8 cellular contexts compared by ENCODE assay signal in the genomic region with DNA sequence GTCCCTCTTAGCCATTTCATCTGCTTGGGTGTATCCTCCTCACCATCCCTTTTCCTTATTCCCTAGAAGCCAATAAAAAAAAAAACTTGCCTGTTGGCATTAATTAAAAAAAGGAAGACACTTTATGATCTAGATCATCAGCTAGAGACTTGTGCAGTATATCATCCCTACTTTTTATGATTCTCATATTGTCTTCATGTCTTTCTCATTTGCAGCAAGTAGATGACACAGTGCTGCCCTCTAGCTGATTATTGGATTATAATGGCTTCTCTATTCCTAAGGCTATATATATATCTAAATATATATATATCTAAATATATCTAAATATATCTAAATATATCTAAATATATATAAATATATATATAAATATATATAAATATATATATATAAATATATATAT.
DNase-seq lines count a peak whose midpoint lies in the region; ATAC-seq, FAIRE-seq and TF ChIP-seq lines count a peak whose summit lies in the region.

No MANE protein-coding gene starts in this region.

- H3K56ac ChIP-seq in IMR-90 (ENCODE audit: extremely low read depth, insufficient read depth, low read length), result no peak overlapping the region

- ATAC-seq in IMR-90 (ENCODE audit: low read depth) (peak; percentile 35), HG02840 (IDR thresholded peaks at IDR 0.05; ENCODE audit: low FRiP score, unreplicated experiment) (no peak), GM19397 (IDR thresholded peaks at IDR 0.05; ENCODE audit: unreplicated experiment) (no peak)

- H3K4me1 ChIP-seq in IMR-90 (ENCODE audit: control insufficient read depth, insufficient read depth, low read length), result peaks cover 9% of the 10 kb centered on the region
- H3K4me1 ChIP-seq in Peyer's patch, result no peaks in the 10 kb centered on the region
- peaks cover 0 to 9% (median 3%) of the 10 kb centered on the region in 4 donors for H3K4me1 ChIP-seq in tibial artery

- no peak overlapping the region for H2BK5ac ChIP-seq in IMR-90 (ENCODE audit: low read depth, low read length, poor library complexity, severe bottlenecking)

- intact Hi-C loops in IMR-90 (cut with micrococcal nuclease) (loop anchor here (5.0 to 10.0 kb wide), 5 partner anchors 112 to 600 kb away; a partner anchor contains a TSS), tibial artery (cut with DNase I; ENCODE audit: low total_unique reads) (no loop called here)

- H2AK9ac ChIP-seq in IMR-90 (replicated peaks; ENCODE audit: low read depth, low read length, poor library complexity), result no peak overlapping the region

- H3K36me3 ChIP-seq in IMR-90 (ENCODE audit: control insufficient read depth, insufficient read depth, low read length) (no peaks in the 10 kb centered on the region), Peyer's patch (peaks cover 0 to 6% (median 0%) of the 10 kb centered on the region in 3 donors), tibial artery (no peaks in the 10 kb centered on the region)

- H2BK120ac ChIP-seq in IMR-90 (ENCODE audit: low read depth, low read length), result 0 out of 2 replicates have a peak overlapping the region, but pooled peaks have one; percentile 53

- TF ChIP-seq POLR2A in IMR-90 (IDR thresholded peaks at IDR 0.05; ENCODE audit: low read depth, low read length) (no peak), Peyer's patch (IDR thresholded peaks at IDR 0.05) (no peak)

- no peak overlapping the region for H2BK20ac ChIP-seq in IMR-90 (ENCODE audit: low read depth, low read length)

- no peaks in the 10 kb centered on the region for H4K20me1 ChIP-seq in IMR-90 (ENCODE audit: insufficient read depth, low read length)

- no peak overlapping the region for H4K8ac ChIP-seq in IMR-90 (ENCODE audit: low read depth in 2 of 2, low read length in 2 of 2)

- H3K27ac ChIP-seq in IMR-90 (ENCODE audit: insufficient read depth, low read length) (no peak overlapping the region), Peyer's patch (no peak overlapping the region), tibial artery (no peak overlapping the region)

- no peak overlapping the region for H3K4me3 ChIP-seq in IMR-90 (ENCODE audit: insufficient read depth, low read depth, low read length)
- no peak overlapping the region for H3K4me3 ChIP-seq in Peyer's patch
- no peak overlapping the region for H3K4me3 ChIP-seq in tibial artery

- no peak for DNase-seq in D721Med (ENCODE audit: insufficient read length, low spot score)
- DNase-seq in IMR-90, result peak; percentile 76
- no peak for DNase-seq in Peyer's patch
- peak; percentile 81 for DNase-seq in fibroblast of peridontal ligament (ENCODE audit: extremely low read depth)
- DNase-seq in stimulated activated CD4-positive, alpha-beta T cell treated with anti-CD3 and anti-CD28 coated beads, Interleukin-2, amount 100 ng/mL, for 48 hours, result no peak
- DNase-seq in tibial artery, result no peak

- POLR2A ChIA-PET in IMR-90 (lab: Charles Lee; ENCODE audit: unreplicated experiment), result no interaction called here

- no peak overlapping the region for H3K14ac ChIP-seq in IMR-90 (replicated peaks; ENCODE audit: low read depth, low read length)

- no peak overlapping the region for H3K4me2 ChIP-seq in IMR-90 (ENCODE audit: low read depth, low read length)

- no peak overlapping the region for H3K18ac ChIP-seq in IMR-90 (ENCODE audit: low read depth, low read length)

- TF ChIP-seq CTCF in D721Med (IDR thresholded peaks at IDR 0.05; ENCODE audit: insufficient read depth, missing control alignments) (peak; percentile 47), IMR-90 (conservative IDR thresholded peaks at IDR 0.05; ENCODE audit: low read depth, low read length) (peak; percentile 53), Peyer's patch (IDR thresholded peaks at IDR 0.05) (peak in 4 of 6 experiments; percentile 15 to 38 (median 31)), tibial artery (IDR thresholded peaks at IDR 0.05) (no peak)

- BruUV-seq in IMR-90 (replicated peaks; lab: Mats Ljungman, UMichigan), result no TSS peak

- no peak overlapping the region for H3K9ac ChIP-seq in IMR-90 (ENCODE audit: low read depth, low read length)

- dilution Hi-C loops in IMR-90 (cut with HindIII; ENCODE audit: low sequenced_read_pairs, unreplicated experiment), result no loop called here

- peak overlapping the region; percentile 19; the same call in 1 of the 2 replicates for H3K4ac ChIP-seq in IMR-90 (ENCODE audit: low read depth, low read length)

- CTCF ChIA-PET in IMR-90 (lab: Yijun Ruan, JAX), result interaction anchor here (0.6 to 1.2 kb wide), 11 partner anchors 11 to 784 kb away, joined by 3 to 6 read pairs (median 3); no protein-coding TSS in a partner anchor

- in situ Hi-C loops in IMR-90 (cut with MboI; ENCODE audit: low sequenced_read_pairs), result no loop called here

- no peak for FAIRE-seq in D721Med (lab: Jason Lieb, UNC)

- H3K79me1 ChIP-seq in IMR-90 (ENCODE audit: low read depth in 1 of 2, low read length in 2 of 2), result 0 out of 4 replicates have a peak, but pooled peaks cover 0 to 4% of the 10 kb centered on the region in 2 experiments

- no peaks in the 10 kb centered on the region for H3K27me3 ChIP-seq in IMR-90 (ENCODE audit: control insufficient read depth, insufficient read depth, low read length)
- no peaks in the 10 kb centered on the region for H3K27me3 ChIP-seq in Peyer's patch
- H3K27me3 ChIP-seq in tibial artery, result no peaks in the 10 kb centered on the region

- H3K9me3 ChIP-seq in IMR-90 (ENCODE audit: control insufficient read depth, insufficient read depth, low read length), result no peaks in the 10 kb centered on the region
- H3K9me3 ChIP-seq in Peyer's patch, result no peaks in the 10 kb centered on the region
- H3K9me3 ChIP-seq in tibial artery, result no peaks in the 10 kb centered on the region

- no peak overlapping the region for H4K91ac ChIP-seq in IMR-90 (ENCODE audit: insufficient read depth, low read depth, low read length)

- no peak overlapping the region for H2AFZ ChIP-seq in IMR-90 (replicated peaks; ENCODE audit: low read length, poor library complexity)

- no peak overlapping the region for H4K5ac ChIP-seq in IMR-90 (ENCODE audit: low read depth, low read length)

- H3K23ac ChIP-seq in IMR-90 (ENCODE audit: low read depth, low read length), result no peak overlapping the region

- H2AK5ac ChIP-seq in IMR-90 (ENCODE audit: low read depth, low read length), result no peak overlapping the region

- H3K9me1 ChIP-seq in IMR-90 (ENCODE audit: insufficient read depth, low read length), result peaks cover 10% of the 10 kb centered on the region

- TF ChIP-seq RAD21 in IMR-90 (IDR thresholded peaks at IDR 0.05; ENCODE audit: low read length), result peak; percentile 53

- no peak overlapping the region for H2BK15ac ChIP-seq in IMR-90 (ENCODE audit: low read depth, low read length)

TF ChIP-seq in IMR-90, 13 proteins besides CTCF, POLR2A, EP300 and RAD21:
- TF ChIP-seq FOS (IDR thresholded peaks at IDR 0.05; ENCODE audit: low read depth, low read length), result no peak
- TF ChIP-seq SMC3 (IDR thresholded peaks at IDR 0.05; ENCODE audit: low read depth, low read length), result peak; percentile 36
- TF ChIP-seq MXI1 (IDR thresholded peaks at IDR 0.05; ENCODE audit: borderline replicate concordance, low read depth, low read length), result no peak

Comparison
In these comparisons a context has a peak if more than half of its experiments do, and no peak if none do; other contexts are left out.
1. DNase-seq: peak in IMR-90 (single experiment) and fibroblast of peridontal ligament (single experiment); none in D721Med (single experiment), Peyer's patch (0 of 3), stimulated activated CD4-positive, alpha-beta T cell treated with anti-CD3 and anti-CD28 coated beads, Interleukin-2, amount 100 ng/mL, for 48 hours (0 of 2) and tibial artery (0 of 2).
2. CTCF ChIP-seq: peak in D721Med (single experiment), IMR-90 (single experiment) and Peyer's patch (4 of 6); none in tibial artery (0 of 2).